Comparison of ENCODE assay signal across 8 cellular contexts in the genomic region with DNA sequence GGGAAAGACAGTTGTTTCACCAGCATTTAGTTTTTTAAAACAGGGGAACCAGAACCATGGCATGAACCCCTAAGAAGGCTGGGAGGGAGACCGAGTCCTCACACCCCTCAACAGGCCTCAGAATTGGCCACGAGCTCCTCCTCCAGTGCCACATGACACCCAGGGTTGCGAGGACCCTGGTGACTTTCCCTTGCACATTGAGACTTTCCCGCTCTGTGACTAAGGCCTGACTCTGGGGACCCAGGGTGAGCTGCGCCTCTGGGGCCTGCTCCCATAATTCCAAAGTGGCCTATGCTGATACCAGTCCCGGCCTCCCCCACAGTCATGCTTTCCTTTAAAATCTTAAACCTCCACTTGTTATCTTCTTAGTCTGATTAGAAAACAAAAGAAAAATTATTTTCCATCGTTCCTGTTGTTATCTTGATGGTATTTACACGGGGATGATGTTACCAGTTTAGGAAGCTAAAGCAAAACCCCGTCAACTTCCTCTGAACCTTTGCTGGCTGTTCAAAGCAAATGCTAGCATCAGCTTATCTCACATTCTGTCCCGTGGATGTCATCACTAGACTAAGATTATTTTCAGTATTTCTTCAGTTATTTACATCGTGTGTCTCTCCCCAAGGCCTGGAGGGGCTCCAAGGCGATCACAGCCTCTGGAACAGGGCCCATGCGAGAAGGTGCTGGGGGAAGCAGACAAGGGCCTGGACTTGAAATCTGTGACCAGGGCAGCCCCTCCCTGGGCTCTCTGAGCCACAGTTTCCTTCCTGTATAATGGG. TPM values are rescaled to one million over a fixed set of nuclear protein-coding genes. Genes with fewer than 3 reads are reported as not detected.
DNase-seq lines count a peak whose midpoint lies in the region; ATAC-seq, FAIRE-seq and TF ChIP-seq lines count a peak whose summit lies in the region.

No MANE protein-coding gene starts in this region.

- H3K4ac ChIP-seq in H1 (replicated peaks; ENCODE audit: insufficient read length, low read depth, low read length), result no peak overlapping the region

- H3K4me3 ChIP-seq in H1 (ENCODE audit: extremely low read depth in 1 of 4, insufficient read depth in 2 of 4, low read depth in 3 of 4, low read length in 4 of 4) (no peak overlapping the region), parathyroid adenoma (ENCODE audit: low read depth, low read length) (no peak overlapping the region)

- intact Hi-C loops in Right ventricle myocardium inferior (cut with DNase I), result loop anchor here (2.0 kb wide), 3 partner anchors 21 to 59 kb away; no protein-coding TSS in a partner anchor
- intact Hi-C loops in cardiac septum (cut with DNase I), result loop anchor here (5.0 kb wide), 2 partner anchors 40 to 55 kb away; a partner anchor contains a TSS

- H3K27ac Mint-ChIP-seq in HFFc6, result no peak overlapping the region

- H3K4me1 Mint-ChIP-seq in HFFc6 (ENCODE audit: low read depth), result no peaks in the 10 kb centered on the region

- H3K9me3 ChIP-seq in H1 (ENCODE audit: insufficient read depth in 2 of 2, low read depth in 1 of 2, low read length in 1 of 2) (no peaks in the 10 kb centered on the region), parathyroid adenoma (ENCODE audit: control insufficient read depth, low read length) (no peaks in the 10 kb centered on the region)

- no peak overlapping the region for H3K18ac ChIP-seq in H1 (ENCODE audit: extremely low read depth, low read length)

- no peaks in the 10 kb centered on the region for H3K9me3 Mint-ChIP-seq in HFFc6

- TF ChIP-seq EP300 in H1 (IDR thresholded peaks at IDR 0.05; ENCODE audit: borderline replicate concordance in 1 of 2, low read depth in 2 of 2, low read length in 2 of 2), result no peak

- no peak overlapping the region for H2BK20ac ChIP-seq in H1 (ENCODE audit: low read length)

- H2BK15ac ChIP-seq in H1 (ENCODE audit: low read length), result no peak overlapping the region

- no peak overlapping the region for H2BK12ac ChIP-seq in H1 (ENCODE audit: low read depth, low read length)

- no peaks in the 10 kb centered on the region for H3K23me2 ChIP-seq in H1 (ENCODE audit: low read depth, low read length)

- H3K27me3 ChIP-seq in H1 (replicated peaks in 1 of 4; ENCODE audit: control insufficient read depth in 3 of 4, extremely low read depth in 1 of 4, insufficient read depth in 3 of 4, low read length in 3 of 4) (no peaks in the 10 kb centered on the region), parathyroid adenoma (ENCODE audit: control insufficient read depth, insufficient read depth, low read length) (no peaks in the 10 kb centered on the region)

- no peaks in the 10 kb centered on the region for H3K79me2 ChIP-seq in H1 (ENCODE audit: control insufficient read depth in 1 of 2, insufficient read depth in 2 of 2, low read length in 2 of 2)
- H3K79me2 ChIP-seq in parathyroid adenoma, result peaks cover 33% of the 10 kb centered on the region

- H3K36me3 ChIP-seq in H1 (ENCODE audit: control insufficient read depth in 2 of 4, insufficient read depth in 4 of 4, low read length in 3 of 4) (no peaks in the 10 kb centered on the region), parathyroid adenoma (ENCODE audit: control insufficient read depth, insufficient read depth, low read length) (no peaks in the 10 kb centered on the region)

- no peak overlapping the region for H2AK5ac ChIP-seq in H1 (ENCODE audit: low read depth, low read length)

- FAIRE-seq in H1 (lab: Jason Lieb, UNC), result no peak
- no peak for FAIRE-seq in D721Med (lab: Jason Lieb, UNC)

- H2BK5ac ChIP-seq in H1 (ENCODE audit: low read depth, low read length), result no peak overlapping the region

- H3K4me1 ChIP-seq in H1 (replicated peaks in 1 of 4; ENCODE audit: control insufficient read depth in 3 of 4, insufficient read depth in 4 of 4, low read length in 3 of 4), result peaks cover 0 to 13% (median 8%) of the 10 kb centered on the region in 4 experiments; a peak in 5 of 7 replicates
- peaks cover 96% of the 10 kb centered on the region for H3K4me1 ChIP-seq in parathyroid adenoma

- no peak overlapping the region for H4K8ac ChIP-seq in H1 (ENCODE audit: extremely low read depth, insufficient read depth, low read length)

- no peak overlapping the region for H3K4me3 Mint-ChIP-seq in HFFc6

- H3K79me1 ChIP-seq in H1 (ENCODE audit: low read depth, low read length), result peaks cover 6% of the 10 kb centered on the region; the same call in 1 of the 2 replicates

- H3K27ac ChIP-seq in H1 (ENCODE audit: low read depth, low read length) (no peak overlapping the region), parathyroid adenoma (peak overlapping the region; percentile 100)

- no peak for TF ChIP-seq POLR2A in H1 (IDR thresholded peaks at IDR 0.05; ENCODE audit: control extremely low read depth in 1 of 2, low read depth in 2 of 2, low read length in 2 of 2)

- no peak overlapping the region for H3K56ac ChIP-seq in H1 (replicated peaks; ENCODE audit: insufficient read length, low read depth, low read length)

- POLR2A ChIA-PET in H1 (lab: Charles Lee; ENCODE audit: partially characterized antibody), result interaction anchor here (1.2 kb wide), 1 partner anchor 39 kb away, joined by 3 read pairs; no protein-coding TSS in a partner anchor

- H3K27me3 Mint-ChIP-seq in HFFc6 (ENCODE audit: insufficient read depth), result peaks cover 1% of the 10 kb centered on the region

- no peak overlapping the region for H2BK120ac ChIP-seq in H1 (replicated peaks; ENCODE audit: low read depth, low read length)

- H3K14ac ChIP-seq in H1 (ENCODE audit: insufficient read length), result no peak overlapping the region

- TF ChIP-seq RAD21 in H1 (IDR thresholded peaks at IDR 0.05 in 1 of 2, conservative IDR thresholded peaks at IDR 0.05 in 1 of 2; ENCODE audit: low read depth in 2 of 2, low read length in 2 of 2), result no peak

- H2AFZ ChIP-seq in H1 (ENCODE audit: low read length) (no peak overlapping the region), parathyroid adenoma (peak overlapping the region; percentile 30)

- no peak for TF ChIP-seq CTCF in H1 (IDR thresholded peaks at IDR 0.05; ENCODE audit: control extremely low read depth in 1 of 3, insufficient read depth in 1 of 3, low read depth in 1 of 3, low read length in 3 of 3)
- no peak for TF ChIP-seq CTCF in parathyroid adenoma (IDR thresholded peaks at IDR 0.05)
- TF ChIP-seq CTCF in HFFc6 (IDR thresholded peaks at IDR 0.05), result no peak
- no peak for TF ChIP-seq CTCF in D721Med (IDR thresholded peaks at IDR 0.05; ENCODE audit: insufficient read depth, missing control alignments)

- no peak overlapping the region for H4K5ac ChIP-seq in H1 (ENCODE audit: insufficient read length, low read depth, low read length)

- ATAC-seq in Right ventricle myocardium inferior (no peak), HG02642 (IDR thresholded peaks at IDR 0.05; ENCODE audit: poor library complexity, unreplicated experiment) (no peak), HG03457 (IDR thresholded peaks at IDR 0.05; ENCODE audit: unreplicated experiment) (no peak)

- no peak overlapping the region for H3K4me2 ChIP-seq in H1 (ENCODE audit: insufficient read depth in 1 of 2, low read depth in 2 of 2, low read length in 2 of 2)
- H3K4me2 ChIP-seq in parathyroid adenoma (ENCODE audit: low read length), result peak overlapping the region; percentile 23

- H4K91ac ChIP-seq in H1 (replicated peaks; ENCODE audit: insufficient read length, low read length), result no peak overlapping the region

- CTCF ChIA-PET in H1 (lab: Charles Lee; ENCODE audit: partially characterized antibody), result interaction anchor here (1.0 to 4.0 kb wide), 4 partner anchors 14 to 43 kb away, joined by 3 to 31 read pairs (median 4); no protein-coding TSS in a partner anchor

- peak; percentile 79 for DNase-seq in Right ventricle myocardium inferior (ENCODE audit: missing footprints)
- DNase-seq in cardiac septum (ENCODE audit: low spot score), result no peak
- no peak for DNase-seq in H1 (ENCODE audit: low read depth in 1 of 2, low spot score in 2 of 2)
- no peak for DNase-seq in HFFc6
- DNase-seq in D721Med (ENCODE audit: insufficient read length, low spot score), result no peak

- H4K20me1 ChIP-seq in H1 (replicated peaks in 1 of 2; ENCODE audit: control insufficient read depth in 1 of 2, insufficient read depth in 2 of 2, low read length in 2 of 2), result peaks cover 3 to 12% of the 10 kb centered on the region in 2 experiments

- no peak overlapping the region for H3K9ac ChIP-seq in H1 (replicated peaks in 1 of 4; ENCODE audit: extremely low read depth in 1 of 4, low read depth in 3 of 4, low read length in 3 of 4)
- peak overlapping the region; percentile 56 for H3K9ac ChIP-seq in parathyroid adenoma

- H3K23ac ChIP-seq in H1 (ENCODE audit: insufficient read length), result no peak overlapping the region

- WGBS in H1 (ENCODE audit: extremely low coverage in 1 of 2, insufficient coverage in 1 of 2, insufficient read length in 1 of 2, insufficient replicate concordance in 2 of 2, low coverage in 1 of 2, low lambda C conversion rate in 2 of 2, missing lambda C conversion rate in 1 of 2), 2 experiments, result 88% methylated on average over 13 of the region's 13 CpGs; no CpG with 5 or more reads in 1 of the 2 experiments

- no peaks in the 10 kb centered on the region for H3K36me3 Mint-ChIP-seq in HFFc6 (ENCODE audit: low read depth)

TF ChIP-seq in H1, 55 proteins besides CTCF, POLR2A, EP300 and RAD21:
- TF ChIP-seq, protein P1, sequence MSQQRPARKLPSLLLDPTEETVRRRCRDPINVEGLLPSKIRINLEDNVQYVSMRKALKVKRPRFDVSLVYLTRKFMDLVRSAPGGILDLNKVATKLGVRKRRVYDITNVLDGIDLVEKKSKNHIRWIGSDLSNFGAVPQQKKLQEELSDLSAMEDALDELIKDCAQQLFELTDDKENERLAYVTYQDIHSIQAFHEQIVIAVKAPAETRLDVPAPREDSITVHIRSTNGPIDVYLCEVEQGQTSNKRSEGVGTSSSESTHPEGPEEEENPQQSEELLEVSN (IDR thresholded peaks at IDR 0.05), result 0 out of 2 replicates have a peak, but pooled peaks have one; percentile 34
- TF ChIP-seq FOSL1 (IDR thresholded peaks at IDR 0.05; ENCODE audit: insufficient read depth, low read depth, low read length), result no peak

RNA-seq across cellular contexts. Expression of a gene that starts 42.1 kb away (rescaled TPM):
- total RNA-seq in Right ventricle myocardium inferior (41.2 TPM), cardiac septum (18.5 TPM)
- total RNA-seq in H1 (2021; fragmentation: NEBNext Ultra II Directional; extraction: Animal tissue kit (Norgen Biotek cat#: 25700)), result 13.9 and 14.4 TPM in 2 replicates
- 5.3 and 7.9 TPM in 2 replicates for polyA plus RNA-seq in H1 (2011; rRNA removed)
- 6.9 TPM for polyA plus RNA-seq in H1 (2011; cell fraction: cytosol; rRNA removed)
- 9.7 TPM for polyA plus RNA-seq in H1 (2011; cell fraction: nucleus; rRNA removed)
- 6.0 to 8.9 TPM (median 8.6 TPM) in 4 replicates for polyA plus RNA-seq in H1 (2012, experiment 1 of 2)
- polyA plus RNA-seq in H1 (2012, experiment 2 of 2), result 7.8 TPM
- polyA plus RNA-seq in H1 (2013, experiment 1 of 2), result 5.2 TPM
- polyA plus RNA-seq in H1 (2013, experiment 2 of 2), result 5.4 TPM
- polyA minus RNA-seq in H1 (2011; rRNA and poly(A)+ RNA removed), result 15.9 and 18.0 TPM in 2 replicates
- 13.6 TPM for polyA minus RNA-seq in H1 (2011; cell fraction: cytosol; rRNA and poly(A)+ RNA removed)
- polyA minus RNA-seq in H1 (2011; cell fraction: nucleus; rRNA and poly(A)+ RNA removed), result 14.8 TPM
- 10 to 100 TPM in 5 of 6 experiments, 1 to 10 TPM in 1; 9.3 to 10.6 (median 10.4) TPM for total RNA-seq in HFFc6 (2021; fragmentation: NEBNext Ultra II Directional; extraction: Animal tissue kit (Norgen Biotek cat#: 25700))
